Comparison of ENCODE assay signal across 1 cellular context in the genomic region with DNA sequence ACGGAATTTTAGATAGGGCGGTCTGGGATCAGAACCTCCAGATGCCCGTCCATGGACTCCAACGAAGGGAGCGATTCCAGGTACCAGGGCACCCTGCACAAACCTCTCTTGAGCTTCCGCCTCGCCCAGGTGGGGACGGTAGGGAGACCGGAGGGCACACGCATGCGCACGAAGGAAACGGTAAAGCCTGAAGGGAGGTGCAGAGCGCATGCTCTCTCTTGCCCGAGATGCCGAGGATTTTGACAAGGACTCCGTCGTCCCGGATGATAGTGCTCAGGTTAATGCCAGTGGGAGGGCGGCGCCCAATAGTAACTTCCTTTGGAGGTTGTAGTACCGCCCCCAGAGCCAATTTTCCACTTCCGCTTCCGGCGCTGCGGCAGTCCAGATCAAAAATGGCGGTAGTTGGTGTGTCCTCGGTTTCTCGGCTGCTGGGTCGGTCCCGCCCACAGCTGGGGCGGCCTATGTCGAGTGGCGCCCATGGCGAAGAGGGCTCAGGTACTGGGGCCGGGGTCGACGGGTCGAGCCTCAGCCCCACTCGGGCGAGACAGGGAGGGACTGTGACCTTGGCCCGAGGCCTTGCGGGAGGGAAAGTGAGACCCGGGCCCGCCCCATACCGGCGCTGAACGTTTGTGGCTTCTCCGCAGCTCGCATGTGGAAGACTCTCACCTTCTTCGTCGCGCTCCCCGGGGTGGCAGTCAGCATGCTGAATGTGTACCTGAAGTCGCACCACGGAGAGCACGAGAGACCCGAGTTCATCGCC.
TF ChIP-seq lines count a peak whose summit lies in the region.

Gene COX6A1 (plus strand): TSS at position 379 of the 760 bp plus-strand sequence. CDS start 14 bp downstream, at position 393.

TF ChIP-seq in K562, 482 proteins besides CTCF, POLR2A, EP300 and RAD21 (continues in another document):
- TF ChIP-seq, protein P1, sequence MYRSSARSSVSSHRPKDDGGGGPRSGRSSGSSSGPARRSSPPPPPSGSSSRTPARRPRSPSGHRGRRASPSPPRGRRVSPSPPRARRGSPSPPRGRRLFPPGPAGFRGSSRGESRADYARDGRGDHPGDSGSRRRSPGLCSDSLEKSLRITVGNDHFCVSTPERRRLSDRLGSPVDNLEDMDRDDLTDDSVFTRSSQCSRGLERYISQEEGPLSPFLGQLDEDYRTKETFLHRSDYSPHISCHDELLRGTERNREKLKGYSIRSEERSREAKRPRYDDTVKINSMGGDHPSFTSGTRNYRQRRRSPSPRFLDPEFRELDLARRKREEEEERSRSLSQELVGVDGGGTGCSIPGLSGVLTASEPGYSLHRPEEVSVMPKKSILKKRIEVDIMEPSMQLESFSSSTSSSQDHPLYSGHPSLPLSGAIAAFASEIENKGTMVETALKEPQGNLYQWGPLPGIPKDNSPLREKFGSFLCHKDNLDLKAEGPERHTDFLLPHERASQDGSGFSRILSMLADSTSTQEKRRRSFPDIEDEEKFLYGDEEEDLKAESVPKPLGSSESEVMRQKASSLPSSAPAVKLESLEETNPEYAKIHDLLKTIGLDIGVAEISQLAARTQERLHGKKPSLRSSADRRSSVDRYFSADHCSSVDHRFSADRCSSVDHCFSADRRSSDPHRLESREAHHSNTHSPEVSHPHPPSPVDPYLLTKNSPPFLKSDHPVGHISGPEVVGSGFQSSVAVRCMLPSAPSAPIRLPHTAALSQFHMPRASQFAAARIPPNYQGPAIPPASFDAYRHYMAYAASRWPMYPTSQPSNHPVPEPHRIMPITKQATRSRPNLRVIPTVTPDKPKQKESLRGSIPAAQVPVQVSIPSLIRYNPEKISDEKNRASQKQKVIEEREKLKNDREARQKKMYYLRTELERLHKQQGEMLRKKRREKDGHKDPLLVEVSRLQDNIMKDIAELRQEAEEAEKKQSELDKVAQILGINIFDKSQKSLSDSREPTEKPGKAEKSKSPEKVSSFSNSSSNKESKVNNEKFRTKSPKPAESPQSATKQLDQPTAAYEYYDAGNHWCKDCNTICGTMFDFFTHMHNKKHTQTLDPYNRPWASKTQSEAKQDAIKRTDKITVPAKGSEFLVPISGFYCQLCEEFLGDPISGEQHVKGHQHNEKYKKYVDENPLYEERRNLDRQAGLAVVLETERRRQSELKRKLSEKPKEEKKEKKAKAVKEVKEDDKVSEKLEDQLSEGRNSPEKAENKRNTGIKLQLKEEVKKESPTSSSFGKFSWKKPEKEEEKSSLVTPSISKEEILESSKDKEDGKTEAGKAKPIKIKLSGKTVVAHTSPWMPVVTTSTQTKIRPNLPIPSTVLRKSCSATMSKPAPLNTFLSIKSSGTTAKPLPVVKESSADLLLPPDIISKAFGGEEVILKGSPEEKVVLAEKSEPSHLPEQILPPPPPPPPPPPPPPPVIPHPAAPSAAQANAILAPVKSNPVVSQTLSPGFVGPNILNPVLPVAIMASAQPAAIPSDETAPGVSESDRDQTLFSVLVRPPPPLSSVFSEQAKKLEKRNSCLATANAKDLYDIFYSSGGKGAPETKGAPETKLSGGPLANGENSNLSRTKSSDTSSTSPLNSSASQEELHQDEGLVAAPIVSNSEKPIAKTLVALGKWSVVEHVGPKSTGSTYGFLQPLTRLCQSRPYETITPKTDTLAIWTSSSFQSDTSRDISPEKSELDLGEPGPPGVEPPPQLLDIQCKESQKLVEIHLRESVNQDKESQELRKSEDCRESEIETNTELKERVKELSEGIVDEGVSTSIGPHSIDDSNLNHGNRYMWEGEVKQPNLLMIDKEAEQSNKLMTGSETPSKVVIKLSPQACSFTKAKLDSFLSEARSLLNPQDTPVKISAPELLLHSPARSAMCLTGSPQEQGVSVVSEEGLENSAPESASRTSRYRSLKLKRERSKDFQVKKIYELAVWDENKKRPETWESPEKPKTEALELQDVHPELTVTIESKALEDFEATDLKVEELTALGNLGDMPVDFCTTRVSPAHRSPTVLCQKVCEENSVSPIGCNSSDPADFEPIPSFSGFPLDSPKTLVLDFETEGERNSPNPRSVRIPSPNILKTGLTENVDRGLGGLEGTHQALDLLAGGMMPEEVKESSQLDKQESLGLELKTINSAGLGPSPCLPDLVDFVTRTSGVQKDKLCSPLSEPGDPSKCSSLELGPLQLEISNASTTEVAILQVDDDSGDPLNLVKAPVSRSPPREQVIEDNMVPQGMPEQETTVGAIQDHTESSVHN (IDR thresholded peaks at IDR 0.05; ENCODE audit: borderline replicate concordance in 1 of 2, low read depth in 1 of 2): no peak
- peak; percentile 79; the same call in 1 of the 2 replicates for TF ChIP-seq RB1 (IDR thresholded peaks at IDR 0.05; ENCODE audit: low read depth)
- TF ChIP-seq ATF7 (IDR thresholded peaks at IDR 0.05): peak; percentile 65; the same call in 1 of the 2 replicates
- TF ChIP-seq ATF1 (CRISPR knock-in tag; IDR thresholded peaks at IDR 0.05): no peak
- TF ChIP-seq ATF1 (tag; IDR thresholded peaks at IDR 0.05): peak; percentile 51; the same call in 1 of the 2 replicates
- TF ChIP-seq POLR2AphosphoS2 (IDR thresholded peaks at IDR 0.05; ENCODE audit: low read length): peak; percentile 78; the same call in 1 of the 2 replicates
- TF ChIP-seq C11orf30 (IDR thresholded peaks at IDR 0.05; ENCODE audit: low read depth): peak; percentile 94
- TF ChIP-seq RBM34 (IDR thresholded peaks at IDR 0.05; ENCODE audit: borderline replicate concordance, insufficient read depth, low read length): no peak
- TF ChIP-seq SMAD4 (CRISPR knock-in tag; conservative IDR thresholded peaks at IDR 0.05): no peak
- TF ChIP-seq ARID2 (IDR thresholded peaks at IDR 0.05): no peak
- TF ChIP-seq, protein P2, sequence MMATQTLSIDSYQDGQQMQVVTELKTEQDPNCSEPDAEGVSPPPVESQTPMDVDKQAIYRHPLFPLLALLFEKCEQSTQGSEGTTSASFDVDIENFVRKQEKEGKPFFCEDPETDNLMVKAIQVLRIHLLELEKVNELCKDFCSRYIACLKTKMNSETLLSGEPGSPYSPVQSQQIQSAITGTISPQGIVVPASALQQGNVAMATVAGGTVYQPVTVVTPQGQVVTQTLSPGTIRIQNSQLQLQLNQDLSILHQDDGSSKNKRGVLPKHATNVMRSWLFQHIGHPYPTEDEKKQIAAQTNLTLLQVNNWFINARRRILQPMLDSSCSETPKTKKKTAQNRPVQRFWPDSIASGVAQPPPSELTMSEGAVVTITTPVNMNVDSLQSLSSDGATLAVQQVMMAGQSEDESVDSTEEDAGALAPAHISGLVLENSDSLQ (IDR thresholded peaks at IDR 0.05): peak; percentile 79
- no peak for TF ChIP-seq CHD4 (IDR thresholded peaks at IDR 0.05; ENCODE audit: insufficient read depth, insufficient replicate concordance, low read depth, low read length, poor library complexity, severe bottlenecking)
- 0 out of 2 replicates have a peak, but pooled peaks have one; percentile 29 for TF ChIP-seq RHOXF2B (CRISPR knock-in tag; conservative IDR thresholded peaks at IDR 0.05)
- TF ChIP-seq L3MBTL2 (IDR thresholded peaks at IDR 0.05): peak; percentile 47; the same call in 1 of the 2 replicates
- TF ChIP-seq JUND (IDR thresholded peaks at IDR 0.05; ENCODE audit: borderline replicate concordance, low read depth, low read length): peak; percentile 56; the same call in 1 of the 2 replicates
- TF ChIP-seq JUND (tag; IDR thresholded peaks at IDR 0.05; ENCODE audit: borderline replicate concordance, low read depth, low read length): no peak; the same call in 2 of the 3 replicates
- no peak for TF ChIP-seq ZFP30 (CRISPR knock-in tag; IDR thresholded peaks at IDR 0.05; ENCODE audit: borderline replicate concordance)
- no peak for TF ChIP-seq XRCC3 (IDR thresholded peaks at IDR 0.05)
- no peak for TF ChIP-seq CBFA2T3 (IDR thresholded peaks at IDR 0.05)
- TF ChIP-seq POLR2AphosphoS5 (IDR thresholded peaks at IDR 0.05; ENCODE audit: control insufficient read depth, insufficient read depth, low read depth, low read length): peak; percentile 88
- peak; percentile 63; the same call in 1 of the 2 replicates for TF ChIP-seq HDAC2 (IDR thresholded peaks at IDR 0.05)
- TF ChIP-seq, protein P3, sequence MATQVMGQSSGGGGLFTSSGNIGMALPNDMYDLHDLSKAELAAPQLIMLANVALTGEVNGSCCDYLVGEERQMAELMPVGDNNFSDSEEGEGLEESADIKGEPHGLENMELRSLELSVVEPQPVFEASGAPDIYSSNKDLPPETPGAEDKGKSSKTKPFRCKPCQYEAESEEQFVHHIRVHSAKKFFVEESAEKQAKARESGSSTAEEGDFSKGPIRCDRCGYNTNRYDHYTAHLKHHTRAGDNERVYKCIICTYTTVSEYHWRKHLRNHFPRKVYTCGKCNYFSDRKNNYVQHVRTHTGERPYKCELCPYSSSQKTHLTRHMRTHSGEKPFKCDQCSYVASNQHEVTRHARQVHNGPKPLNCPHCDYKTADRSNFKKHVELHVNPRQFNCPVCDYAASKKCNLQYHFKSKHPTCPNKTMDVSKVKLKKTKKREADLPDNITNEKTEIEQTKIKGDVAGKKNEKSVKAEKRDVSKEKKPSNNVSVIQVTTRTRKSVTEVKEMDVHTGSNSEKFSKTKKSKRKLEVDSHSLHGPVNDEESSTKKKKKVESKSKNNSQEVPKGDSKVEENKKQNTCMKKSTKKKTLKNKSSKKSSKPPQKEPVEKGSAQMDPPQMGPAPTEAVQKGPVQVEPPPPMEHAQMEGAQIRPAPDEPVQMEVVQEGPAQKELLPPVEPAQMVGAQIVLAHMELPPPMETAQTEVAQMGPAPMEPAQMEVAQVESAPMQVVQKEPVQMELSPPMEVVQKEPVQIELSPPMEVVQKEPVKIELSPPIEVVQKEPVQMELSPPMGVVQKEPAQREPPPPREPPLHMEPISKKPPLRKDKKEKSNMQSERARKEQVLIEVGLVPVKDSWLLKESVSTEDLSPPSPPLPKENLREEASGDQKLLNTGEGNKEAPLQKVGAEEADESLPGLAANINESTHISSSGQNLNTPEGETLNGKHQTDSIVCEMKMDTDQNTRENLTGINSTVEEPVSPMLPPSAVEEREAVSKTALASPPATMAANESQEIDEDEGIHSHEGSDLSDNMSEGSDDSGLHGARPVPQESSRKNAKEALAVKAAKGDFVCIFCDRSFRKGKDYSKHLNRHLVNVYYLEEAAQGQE (CRISPR knock-in tag; IDR thresholded peaks at IDR 0.05; ENCODE audit: low read depth): peak; percentile 43; the same call in 1 of the 2 replicates
- TF ChIP-seq ZBTB43 (CRISPR knock-in tag; IDR thresholded peaks at IDR 0.05): no peak
- TF ChIP-seq ZFPM2 (CRISPR knock-in tag; IDR thresholded peaks at IDR 0.05): no peak
- TF ChIP-seq ZMIZ1 (IDR thresholded peaks at IDR 0.05; ENCODE audit: low read depth in 2 of 2, low read length in 2 of 2): 0 out of 4 replicates have a peak, but pooled peaks of 1 of the 2 experiments have one; percentile 43
- TF ChIP-seq BCL6 (CRISPR knock-in tag; IDR thresholded peaks at IDR 0.05): no peak
- TF ChIP-seq ATF3 (IDR thresholded peaks at IDR 0.05): no peak
- no peak for TF ChIP-seq ATF3 (CRISPR knock-in tag; conservative IDR thresholded peaks at IDR 0.05)
- peak; percentile 94 for TF ChIP-seq SPI1 (IDR thresholded peaks at IDR 0.05; ENCODE audit: borderline replicate concordance, low read depth, low read length)
- TF ChIP-seq PHF20 (IDR thresholded peaks at IDR 0.05; ENCODE audit: partially characterized antibody): peak; percentile 81
- no peak for TF ChIP-seq ZNF311 (CRISPR knock-in tag; IDR thresholded peaks at IDR 0.05)
- TF ChIP-seq ERF (CRISPR knock-in tag; IDR thresholded peaks at IDR 0.05): peak; percentile 62; the same call in 1 of the 2 replicates
- TF ChIP-seq ARNT (IDR thresholded peaks at IDR 0.05): no peak
- peak in 1 of 2 experiments; percentile 83; a peak in 2 of 4 replicates for TF ChIP-seq SRF (CRISPR knock-in tag; IDR thresholded peaks at IDR 0.05)
- no peak for TF ChIP-seq MBD1 (CRISPR knock-in tag; IDR thresholded peaks at IDR 0.05)
